12 cellular contexts compared by ENCODE assay signal in the genomic region with DNA sequence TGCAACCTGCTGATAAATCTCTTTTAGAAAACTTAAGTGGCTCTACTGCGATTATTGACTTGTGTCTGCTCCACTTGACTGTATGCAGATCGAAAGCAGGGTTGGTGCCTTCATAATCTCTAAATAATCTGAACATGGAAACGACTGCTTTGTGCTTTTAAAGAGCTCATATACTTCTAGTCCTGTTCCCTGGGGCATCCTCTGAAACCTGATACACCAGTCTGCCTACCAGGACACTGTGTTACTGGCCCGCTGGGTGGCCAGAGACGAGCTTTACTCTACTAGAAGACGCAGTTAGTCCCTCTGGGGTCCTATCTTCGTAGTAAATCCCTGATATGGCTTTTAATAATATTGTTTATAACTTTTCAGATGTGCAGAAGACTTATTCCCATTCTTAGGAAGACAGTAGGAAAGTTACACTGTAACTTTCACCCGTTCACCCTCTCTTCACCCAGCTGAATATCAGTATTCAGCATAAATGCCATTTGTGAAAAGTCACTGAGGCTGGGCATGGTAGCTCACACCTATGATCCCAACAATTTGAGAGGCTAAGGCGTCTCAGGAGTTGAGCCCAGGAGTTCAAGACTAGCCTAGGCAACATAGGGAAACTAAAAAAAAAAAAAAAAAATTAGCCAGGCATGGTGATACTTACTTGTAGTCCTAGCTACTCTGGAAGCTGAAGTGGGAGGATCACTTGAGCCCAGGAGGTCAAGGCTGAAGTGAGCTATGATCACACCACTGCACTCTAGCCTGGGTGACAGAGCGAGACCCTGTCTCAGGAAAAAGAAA. TPM values are rescaled to one million over a fixed set of nuclear protein-coding genes. Genes with fewer than 3 reads are reported as not detected.
DNase-seq lines count a peak whose midpoint lies in the region; ATAC-seq, FAIRE-seq and TF ChIP-seq lines count a peak whose summit lies in the region.
"Had no signal": no experiment of that assay in that cellular context is flagged by ENCODE, and none has a peak within 500 bp of the region (broad histone marks: within the 10 kb centered on the region; RNA-seq: fewer than 3 reads in every experiment).

No MANE protein-coding gene starts in this region.

- H3K27me3 ChIP-seq in heart left ventricle = no peaks in the 10 kb centered on the region
- no peaks in the 10 kb centered on the region for H3K27me3 ChIP-seq in skeletal muscle tissue (ENCODE audit: control insufficient read depth in 3 of 3, insufficient read depth in 3 of 3, low read length in 3 of 3)
- H3K27me3 ChIP-seq in adrenal gland = no peaks in the 10 kb centered on the region

- H3K4me1 ChIP-seq in heart left ventricle (peaks cover 0 to 15% (median 0%) of the 10 kb centered on the region in 12 donors), skeletal muscle tissue (ENCODE audit: control insufficient read depth in 3 of 3, insufficient read depth in 3 of 3, low read length in 3 of 3) (peaks cover 2 to 9% (median 5%) of the 10 kb centered on the region in 3 donors), adrenal gland (replicated peaks in 1 of 2) (peaks cover 3 to 10% of the 10 kb centered on the region in 2 donors)

- TF ChIP-seq CTCF in heart left ventricle (IDR thresholded peaks at IDR 0.05) = no peak
- no peak for TF ChIP-seq CTCF in adrenal gland (IDR thresholded peaks at IDR 0.05)

- FAIRE-seq in GM12892 (lab: Jason Lieb, UNC) = no peak

- DNase-seq in Right ventricle myocardium inferior (ENCODE audit: missing footprints) = no peak
- DNase-seq in cardiac septum (ENCODE audit: low spot score) = no peak
- peak; percentile 79 for DNase-seq in NCI-H69 (lab: John Stamatoyannopoulos, UW)
- no peak for DNase-seq in heart left ventricle
- no peak for DNase-seq in nucleus accumbens (lab: John Stamatoyannopoulos, UW)
- no peak for DNase-seq in GM12892 (ENCODE audit: insufficient read length)
- no peak for DNase-seq in adrenal gland

- H3K9ac ChIP-seq in skeletal muscle tissue (ENCODE audit: low read depth in 1 of 3, low read length in 3 of 3) = peak overlapping the region in 2 of 3 donors; percentile 28 to 40

- H3K36me3 ChIP-seq in heart left ventricle (no peaks in the 10 kb centered on the region), skeletal muscle tissue (ENCODE audit: control insufficient read depth in 3 of 3, insufficient read depth in 3 of 3, low read length in 3 of 3) (no peaks in the 10 kb centered on the region), adrenal gland (replicated peaks in 1 of 2) (no peaks in the 10 kb centered on the region)

- WGBS in heart left ventricle, 4 donors = 55 to 59% (median 56%) methylated on average over 10 of the region's 10 CpGs
- 68 to 81% (median 71%) methylated on average over 10 of the region's 10 CpGs for WGBS in adrenal gland, 4 donors

- intact Hi-C loops in Right ventricle myocardium inferior (cut with DNase I) (loop anchor here (1.0 to 10.0 kb wide), 3 partner anchors 82 to 367 kb away; partner anchors contain the start of gene HTR3A), cardiac septum (cut with DNase I) (loop anchor here (2.0 to 10.0 kb wide), 3 partner anchors 99 to 365 kb away; no protein-coding TSS in a partner anchor), heart left ventricle (cut with DNase I) (loop anchor here (1.0 to 10.0 kb wide), 8 partner anchors 99 to 367 kb away; no protein-coding TSS in a partner anchor), adrenal gland (cut with DNase I) (loop anchor here (5.0 to 10.0 kb wide), 2 partner anchors 139 to 367 kb away; no protein-coding TSS in a partner anchor)

- H3K27ac ChIP-seq in heart left ventricle = no peak overlapping the region
- H3K27ac ChIP-seq in skeletal muscle tissue (ENCODE audit: low read depth, low read length) = no peak overlapping the region
- no peak overlapping the region for H3K27ac ChIP-seq in adrenal gland
- H3K27ac ChIP-seq: epithelial cell of prostate had no signal

- H3K4me3 ChIP-seq in heart left ventricle (no peak overlapping the region), skeletal muscle tissue (ENCODE audit: low read length in 3 of 3) (no peak overlapping the region), adrenal gland (no peak overlapping the region)

- H3K9me3 ChIP-seq in heart left ventricle (no peaks in the 10 kb centered on the region), skeletal muscle tissue (ENCODE audit: control insufficient read depth in 3 of 3, low read length in 3 of 3) (no peaks in the 10 kb centered on the region), adrenal gland (replicated peaks in 1 of 3) (no peaks in the 10 kb centered on the region)

- ATAC-seq in Right ventricle myocardium inferior = peak; percentile 53
- peak; percentile 64 to 77 (median 70) for ATAC-seq in heart left ventricle

- TF ChIP-seq POLR2A in heart left ventricle (IDR thresholded peaks at IDR 0.05) (no peak), GM12892 (IDR thresholded peaks at IDR 0.05; ENCODE audit: low read depth, low read length) (no peak), adrenal gland (IDR thresholded peaks at IDR 0.05) (no peak)

RNA-seq across cellular contexts. Expression of gene HTR3B, which starts 9.0 kb away (rescaled TPM):
- not detected for total RNA-seq in Right ventricle myocardium inferior
- total RNA-seq in cardiac septum = not detected
- total RNA-seq in heart left ventricle = not detected
- not detected for polyA plus RNA-seq in heart left ventricle
- total RNA-seq in skeletal muscle tissue = not detected
- polyA plus RNA-seq in GM12892 (2012; ENCODE audit: missing spikeins) = not detected
- total RNA-seq in adrenal gland = not detected
- not detected for polyA plus RNA-seq in adrenal gland
- total RNA-seq: Daoy, HFFc6, mesenteric fat pad had no signal

RNA-seq across cellular contexts. Expression of gene USP28, which starts 20.2 kb away (rescaled TPM):
- total RNA-seq in Right ventricle myocardium inferior (145 TPM), cardiac septum (139 TPM), heart left ventricle (100 to 1,000 TPM in 8 of 9 donors, 10 to 100 TPM in 1; 86.7 to 172 (median 124) TPM), skeletal muscle tissue (91.9 TPM), adrenal gland (10 to 100 TPM in 7 of 8 donors, 1 to 10 TPM in 1; 8.8 to 25.0 (median 17.2) TPM)
- polyA plus RNA-seq in heart left ventricle (10 to 100 TPM; 28.8 to 86.5 TPM), adrenal gland (10 to 100 TPM in 1 of 3 donors, 1 to 10 TPM in 2; 2.9 to 19.7 (median 3.5) TPM)
- 23.4 TPM for polyA plus RNA-seq in GM12892 (2012; ENCODE audit: missing spikeins)
